27 cellular contexts compared by ENCODE assay signal in genomic region chr19:2382530-2383222, GRCh38. TPM values are rescaled to one million over a fixed set of nuclear protein-coding genes. Genes with fewer than 3 reads are reported as not detected.
"Had no signal": no experiment of that assay in that cellular context is flagged by ENCODE, and none has a peak within 500 bp of the region (broad histone marks: within the 10 kb centered on the region; RNA-seq: fewer than 3 reads in every experiment).

No MANE protein-coding gene starts in this region.

- H3K27me3 Mint-ChIP-seq: activated T-helper 17 cell treated with anti-CD3 and anti-CD28 coated beads, Interleukin-2, amount 50 U/mL, for 72 hours had no signal

- DNase-seq: activated CD4-positive, alpha-beta memory T cell treated with anti-CD3 and anti-CD28 coated beads, Interleukin-2, amount 10 ng/mL, durations not matched to agents 7 days and 5 days; activated CD4-positive, alpha-beta T cell treated with anti-CD3 and anti-CD28 coated beads for 36 hours; activated naive CD4-positive, alpha-beta T cell treated with Interleukin-2 at 50 U/mL for 16 hours; activated naive CD8-positive, alpha-beta T cell treated with anti-CD3 and anti-CD28 coated beads, Interleukin-2, amount 10 ng/mL, durations not matched to agents 7 days and 5 days; activated T-cell treated with anti-CD3 and anti-CD28 coated beads, Interleukin-2, amount 50 U/mL, for 1 hour; body of pancreas; central memory CD4-positive, alpha-beta T cell; endodermal cell; erythroblast; foreskin melanocyte; hypothalamus; islet precursor cell; nephron progenitor cell; occipital lobe; posterior cingulate gyrus; spleen; stimulated activated CD4-positive, alpha-beta T cell treated with anti-CD3 and anti-CD28 coated beads, Interleukin-4, amount 100 ng/mL, for 4 hours; stimulated activated naive B cell treated with anti-CD40 and anti-IgM and Interleukin-4, amounts not matched to agents 10 μg/mL and 1 μg/mL and 100 μg/mL, for 72 hours; T-helper 17 cell; upper lobe of right lung had no signal

- H3K27me3 ChIP-seq: body of pancreas, upper lobe of right lung had no signal

- ATAC-seq: activated CD4-positive, alpha-beta T cell treated with anti-CD3 and anti-CD28 coated beads for 36 hours; activated T-helper 17 cell treated with anti-CD3 and anti-CD28 coated beads, Interleukin-2, amount 50 U/mL, for 72 hours; body of pancreas; stimulated activated naive B cell treated with anti-CD40 and anti-IgM and Interleukin-4, amounts not matched to agents 10 μg/mL and 1 μg/mL and 100 μg/mL, for 72 hours; T-helper 17 cell had no signal

- H3K4me3 Mint-ChIP-seq: activated CD4-positive, alpha-beta memory T cell treated with anti-CD3 and anti-CD28 coated beads, Interleukin-2, amount 10 ng/mL, durations not matched to agents 7 days and 5 days; activated CD4-positive, alpha-beta T cell treated with anti-CD3 and anti-CD28 coated beads for 36 hours; activated naive CD8-positive, alpha-beta T cell treated with anti-CD3 and anti-CD28 coated beads, Interleukin-2, amount 10 ng/mL, durations not matched to agents 7 days and 5 days; activated T-helper 17 cell treated with anti-CD3 and anti-CD28 coated beads, Interleukin-2, amount 50 U/mL, for 72 hours; endodermal cell; mesothelial cell of epicardium; nephron progenitor cell; stimulated activated naive B cell treated with anti-CD40 and anti-IgM and Interleukin-4, amounts not matched to agents 10 μg/mL and 1 μg/mL and 100 μg/mL, for 72 hours; T-helper 17 cell had no signal

- H3K9me3 ChIP-seq: thoracic aorta had no signal

- FAIRE-seq: colon, TTC549 had no signal

- H3K4me3 ChIP-seq: body of pancreas, lung, spleen, thoracic aorta, upper lobe of right lung had no signal

- H3K27ac ChIP-seq: body of pancreas, spleen, thoracic aorta, upper lobe of right lung had no signal

- H3K9me3 Mint-ChIP-seq: activated T-helper 17 cell treated with anti-CD3 and anti-CD28 coated beads, Interleukin-2, amount 50 U/mL, for 72 hours had no signal

- H3K4me1 ChIP-seq: body of pancreas, upper lobe of right lung had no signal

- H3K27ac Mint-ChIP-seq: activated CD4-positive, alpha-beta memory T cell treated with anti-CD3 and anti-CD28 coated beads, Interleukin-2, amount 10 ng/mL, durations not matched to agents 7 days and 5 days; activated CD4-positive, alpha-beta T cell treated with anti-CD3 and anti-CD28 coated beads for 36 hours; activated naive CD8-positive, alpha-beta T cell treated with anti-CD3 and anti-CD28 coated beads, Interleukin-2, amount 10 ng/mL, durations not matched to agents 7 days and 5 days; activated T-helper 17 cell treated with anti-CD3 and anti-CD28 coated beads, Interleukin-2, amount 50 U/mL, for 72 hours; endodermal cell; nephron progenitor cell; stimulated activated naive B cell treated with anti-CD40 and anti-IgM and Interleukin-4, amounts not matched to agents 10 μg/mL and 1 μg/mL and 100 μg/mL, for 72 hours; T-helper 17 cell had no signal

- H3K4me1 Mint-ChIP-seq: activated CD4-positive, alpha-beta memory T cell treated with anti-CD3 and anti-CD28 coated beads, Interleukin-2, amount 10 ng/mL, durations not matched to agents 7 days and 5 days; activated CD4-positive, alpha-beta T cell treated with anti-CD3 and anti-CD28 coated beads for 36 hours; activated naive CD8-positive, alpha-beta T cell treated with anti-CD3 and anti-CD28 coated beads, Interleukin-2, amount 10 ng/mL, durations not matched to agents 7 days and 5 days; activated T-helper 17 cell treated with anti-CD3 and anti-CD28 coated beads, Interleukin-2, amount 50 U/mL, for 72 hours; endodermal cell; T-helper 17 cell had no signal

- H3K36me3 ChIP-seq: spleen, thoracic aorta, upper lobe of right lung had no signal

RNA-seq across cellular contexts. Expression of gene TMPRSS9, which starts 22.6 kb away (rescaled TPM):
- total RNA-seq: activated CD4-positive, alpha-beta memory T cell treated with anti-CD3 and anti-CD28 coated beads, Interleukin-2, amount 10 ng/mL, durations not matched to agents 7 days and 5 days; activated CD4-positive, alpha-beta T cell treated with anti-CD3 and anti-CD28 coated beads for 36 hours; activated T-helper 17 cell treated with anti-CD3 and anti-CD28 coated beads, Interleukin-2, amount 50 U/mL, for 72 hours; body of pancreas; myocyte; T-helper 17 cell; upper lobe of right lung had no signal
